11 cellular contexts compared by ENCODE assay signal in the genomic region with DNA sequence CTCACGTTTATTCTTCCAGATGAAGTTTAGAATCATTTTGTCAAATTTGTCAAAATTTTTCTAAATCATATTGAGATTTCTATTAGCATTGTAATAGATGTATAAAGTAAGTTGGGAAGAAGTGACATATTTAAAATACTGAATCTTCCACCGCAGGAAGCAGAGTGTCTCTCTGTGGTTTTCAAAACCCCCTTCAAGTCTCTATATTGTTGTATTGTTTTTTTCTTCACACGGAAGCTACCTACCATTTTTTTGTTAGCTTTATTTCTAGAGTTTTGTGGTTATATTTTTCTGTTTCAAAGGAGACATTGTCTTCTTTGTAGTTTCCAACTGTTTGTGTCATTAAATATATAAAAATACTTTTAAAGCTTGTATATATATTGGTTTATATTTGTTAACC.
DNase-seq lines count a peak whose midpoint lies in the region; ATAC-seq lines count a peak whose summit lies in the region.
"Had no signal": no experiment of that assay in that cellular context is flagged by ENCODE, and none has a peak within 500 bp of the region (broad histone marks: within the 10 kb centered on the region; RNA-seq: fewer than 3 reads in every experiment).

No MANE protein-coding gene starts in this region.

- H3K27ac Mint-ChIP-seq in effector memory CD8-positive, alpha-beta T cell: peak overlapping the region; percentile 23 to 54

- no peaks in the 10 kb centered on the region for H3K36me3 Mint-ChIP-seq in effector memory CD8-positive, alpha-beta T cell (ENCODE audit: insufficient read depth)

- H3K4me1 Mint-ChIP-seq in effector memory CD8-positive, alpha-beta T cell (ENCODE audit: low read depth in 2 of 2): peaks cover 8 to 12% of the 10 kb centered on the region in 2 donors

- no peaks in the 10 kb centered on the region for H3K9me3 Mint-ChIP-seq in effector memory CD8-positive, alpha-beta T cell

- peak; percentile 65 for ATAC-seq in GM18502 (IDR thresholded peaks at IDR 0.05; ENCODE audit: poor library complexity, unreplicated experiment)
- peak; percentile 50 for ATAC-seq in GM21528 (IDR thresholded peaks at IDR 0.05; ENCODE audit: low FRiP score, unreplicated experiment)
- peak; percentile 49 for ATAC-seq in HG03565 (IDR thresholded peaks at IDR 0.05; ENCODE audit: unreplicated experiment)
- peak; percentile 96 for ATAC-seq in effector memory CD8-positive, alpha-beta T cell (replicated peaks)
- no peak for ATAC-seq in HG02571 (IDR thresholded peaks at IDR 0.05; ENCODE audit: unreplicated experiment)
- ATAC-seq in GM18873 (IDR thresholded peaks at IDR 0.05; ENCODE audit: low FRiP score, unreplicated experiment): no peak

- intact Hi-C loops in cardiac septum (cut with DNase I): loop anchor here (10.0 kb wide), 1 partner anchor 65 kb away; no protein-coding TSS in a partner anchor

- no peak for DNase-seq in effector memory CD8-positive, alpha-beta T cell
- DNase-seq in cardiac septum (ENCODE audit: low spot score): no peak
- DNase-seq in HuH-7.5 (ENCODE audit: low spot score): no peak
- DNase-seq: NCI-H510A treated with DMSO at 0.1 percent for 48 hours, substantia nigra, SW 1271 had no signal

- peak overlapping the region; percentile 54 to 71 for H3K4me3 Mint-ChIP-seq in effector memory CD8-positive, alpha-beta T cell

- H3K27me3 Mint-ChIP-seq in effector memory CD8-positive, alpha-beta T cell: no peaks in the 10 kb centered on the region

Comparison
In these comparisons a context has a peak if more than half of its experiments do, and no peak if none do; other contexts are left out.
1. ATAC-seq: peak in GM18502 (single experiment), GM21528 (single experiment), HG03565 (single experiment) and effector memory CD8-positive, alpha-beta T cell (single experiment); none in HG02571 (single experiment) and GM18873 (single experiment).